In the genomic region with DNA sequence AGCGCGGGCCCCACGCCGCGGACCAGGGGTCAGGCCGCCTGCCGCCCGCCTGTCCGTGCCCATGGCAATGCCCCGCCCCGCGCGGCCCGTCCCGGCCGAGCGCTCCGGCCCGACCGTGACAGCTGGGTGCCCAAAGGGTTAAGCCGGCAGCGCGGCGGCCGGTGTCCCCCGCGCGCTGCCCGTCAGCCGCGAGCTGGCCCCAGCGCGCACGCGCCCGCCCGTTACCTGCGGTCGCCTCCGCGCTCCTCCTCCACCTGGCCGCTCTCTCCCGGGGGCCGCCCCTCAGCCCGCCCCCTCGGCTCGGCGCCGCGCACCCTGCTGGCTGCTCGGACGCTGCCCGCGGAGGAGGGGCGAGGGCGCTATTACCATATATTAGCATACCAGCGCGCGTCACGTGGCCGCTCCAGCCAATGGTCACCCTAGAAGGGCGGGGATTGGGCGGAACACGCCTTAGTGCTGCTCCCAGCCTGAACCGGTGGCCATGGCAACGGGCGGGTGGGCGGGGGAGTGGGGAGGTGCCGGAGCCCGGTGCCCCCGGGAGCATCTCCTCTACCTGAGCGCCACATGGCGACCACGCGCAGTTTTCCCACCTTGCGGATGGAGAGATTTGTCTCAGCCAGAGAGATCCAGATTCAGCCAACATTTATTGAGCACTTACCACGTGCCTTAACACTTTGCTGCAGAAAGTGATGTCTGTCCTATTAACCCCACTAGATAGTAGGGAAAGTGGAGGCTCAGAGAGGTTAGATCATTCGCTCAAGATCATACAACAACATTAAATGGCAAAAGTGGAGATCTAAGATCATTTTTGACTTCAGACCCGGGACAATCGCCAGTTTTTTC, we compare ENCODE assay signal across 8 cellular contexts. TPM values are rescaled to one million over a fixed set of nuclear protein-coding genes. Genes with fewer than 3 reads are reported as not detected.
DNase-seq lines count a peak whose midpoint lies in the region; ATAC-seq and TF ChIP-seq lines count a peak whose summit lies in the region.

PHC2 (minus strand) TSS at position 345 of the 843 bp plus-strand sequence. CDS start 55,556 bp downstream, outside the sequence.

- TF ChIP-seq CTCF in choroid plexus epithelial cell (conservative IDR thresholded peaks at IDR 0.05; ENCODE audit: low read depth, low read length) (peak; percentile 6), kidney epithelial cell (IDR thresholded peaks at IDR 0.05; ENCODE audit: insufficient read depth, low read length, poor library complexity, severe bottlenecking) (no peak)

- peak; percentile 96 for DNase-seq in AG08396 (ENCODE audit: low spot score)
- DNase-seq in NCI-H510A treated with DMSO at 0.1 percent for 48 hours (lab: John Stamatoyannopoulos, UW) = peak; percentile 99
- peak; percentile 95 for DNase-seq in activated CD4-positive, alpha-beta T cell treated with anti-CD3 and anti-CD28 coated beads for 48 hours
- DNase-seq in choroid plexus epithelial cell (ENCODE audit: low read depth) = peak; percentile 98
- peak; percentile 89 for DNase-seq in kidney epithelial cell (ENCODE audit: low read depth)
- peak; percentile 78 to 86 for DNase-seq in stimulated activated CD4-positive, alpha-beta T cell treated with anti-CD3 and anti-CD28 coated beads, Interleukin-15, amount 100 ng/mL, for 1 hour (ENCODE audit: low read depth in 1 of 2, low spot score in 1 of 2)

- H3K4me3 ChIP-seq in choroid plexus epithelial cell (ENCODE audit: low read depth, low read length) (peak within 1 kb of the TSS; percentile 79), kidney epithelial cell (ENCODE audit: low read depth, low read length) (peak within 1 kb of the TSS; percentile 79)

- H3K36me3 ChIP-seq in kidney epithelial cell (ENCODE audit: control insufficient read depth, insufficient read depth, low read length) = no peaks in the 10 kb centered on the region

- ATAC-seq in GM19043 (IDR thresholded peaks at IDR 0.05; ENCODE audit: low read depth, unreplicated experiment) (peak; percentile 90), HG03432 (IDR thresholded peaks at IDR 0.05; ENCODE audit: unreplicated experiment) (peak; percentile 93)

- no peaks in the 10 kb centered on the region for H3K27me3 ChIP-seq in kidney epithelial cell (ENCODE audit: control insufficient read depth, insufficient read depth, low read length)

RNA-seq across cellular contexts. Expression of gene PHC2, which starts in this region (rescaled TPM):
- 216 and 226 TPM in 2 replicates for total RNA-seq in kidney epithelial cell

Comparison
In these comparisons a context has a peak if more than half of its experiments do, and no peak if none do; other contexts are left out.
1. Peak in every context shown above with its lines: DNase-seq, ATAC-seq and H3K4me3 ChIP-seq.